12 cellular contexts compared by ENCODE assay signal in genomic region chr6:105326838-105327745, GRCh38.
A peak's percentile ranks its signal among the peaks of the same experiment; 100 is the strongest.
DNase-seq lines count a peak whose midpoint lies in the region; ATAC-seq and TF ChIP-seq lines count a peak whose summit lies in the region.
"Had no signal": no experiment of that assay in that cellular context is flagged by ENCODE, and none has a peak within 500 bp of the region (broad histone marks: within the 10 kb centered on the region; RNA-seq: fewer than 3 reads in every experiment).

No MANE protein-coding gene starts in this region.

- no TSS peak for BruUV-seq in OCI-LY7 (replicated peaks; lab: Mats Ljungman, UMichigan)

- DNase-seq in COLO668 (lab: John Stamatoyannopoulos, UW; ENCODE audit: unreplicated experiment) (peak; percentile 14), NCI-H1092 treated with DMSO at 0.1 percent for 48 hours (lab: John Stamatoyannopoulos, UW) (peak; percentile 83), astrocyte of the hippocampus (ENCODE audit: low read depth, low spot score) (peak; percentile 39), left colon (no peak), caudate nucleus (lab: John Stamatoyannopoulos, UW) (no peak), OCI-LY7 (ENCODE audit: low spot score) (no peak), smooth muscle cell (lab: John Stamatoyannopoulos, UW; ENCODE audit: unreplicated experiment) (no peak)
- DNase-seq in activated naive CD4-positive, alpha-beta T cell treated with anti-CD3 and anti-CD28 coated beads, Interleukin-2, amount 10 ng/mL, durations not matched to agents 7 days and 5 days: no peak
- DNase-seq: GF-D8 had no signal

- H3K4me1 ChIP-seq in OCI-LY7 (ENCODE audit: insufficient read depth, low read length, poor library complexity, severe bottlenecking) (no peaks in the 10 kb centered on the region), smooth muscle cell (ENCODE audit: low read depth) (no peaks in the 10 kb centered on the region)

- H2AFZ ChIP-seq in OCI-LY7 (ENCODE audit: low read length): no peak overlapping the region
- no peak overlapping the region for H2AFZ ChIP-seq in smooth muscle cell (ENCODE audit: low read depth)

- H3K27me3 Mint-ChIP-seq in activated naive CD4-positive, alpha-beta T cell treated with anti-CD3 and anti-CD28 coated beads, Interleukin-2, amount 10 ng/mL, durations not matched to agents 7 days and 5 days: no peaks in the 10 kb centered on the region

- H3K4me1 Mint-ChIP-seq in activated naive CD4-positive, alpha-beta T cell treated with anti-CD3 and anti-CD28 coated beads, Interleukin-2, amount 10 ng/mL, durations not matched to agents 7 days and 5 days: no peaks in the 10 kb centered on the region

- CTCF ChIA-PET in activated naive CD4-positive, alpha-beta T cell treated with anti-CD3 and anti-CD28 coated beads, Interleukin-2, amount 10 ng/mL, durations not matched to agents 7 days and 5 days (lab: Charles Lee): interaction anchor here (0.6 to 1.5 kb wide), 5 partner anchors 9 to 90 kb away, joined by 3 to 4 read pairs (median 3); no protein-coding TSS in a partner anchor
- CTCF ChIA-PET in OCI-LY7 (lab: Charles Lee; ENCODE audit: unreplicated experiment): no interaction called here

- TF ChIP-seq CTCF in OCI-LY7 (conservative IDR thresholded peaks at IDR 0.05; ENCODE audit: low read length) (no peak), smooth muscle cell (IDR thresholded peaks at IDR 0.05; ENCODE audit: borderline replicate concordance, insufficient read depth, poor library complexity, severe bottlenecking) (no peak)

- POLR2A ChIA-PET in OCI-LY7 (lab: Charles Lee): interaction anchor here (0.6 to 0.9 kb wide), 2 partner anchors 11 to 976 kb away, joined by 5 read pairs; no protein-coding TSS in a partner anchor

- no peak overlapping the region for H3K4me2 ChIP-seq in OCI-LY7 (ENCODE audit: low read length)
- no peak overlapping the region for H3K4me2 ChIP-seq in smooth muscle cell

- H3K36me3 Mint-ChIP-seq in activated naive CD4-positive, alpha-beta T cell treated with anti-CD3 and anti-CD28 coated beads, Interleukin-2, amount 10 ng/mL, durations not matched to agents 7 days and 5 days: peaks cover 35% of the 10 kb centered on the region

- no peaks in the 10 kb centered on the region for H3K27me3 ChIP-seq in smooth muscle cell (ENCODE audit: low read depth)
- H3K27me3 ChIP-seq: dorsolateral prefrontal cortex had no signal

- H3K79me2 ChIP-seq in OCI-LY7 (ENCODE audit: insufficient read depth, low read depth, low read length) (no peaks in the 10 kb centered on the region), smooth muscle cell (ENCODE audit: low read depth) (no peaks in the 10 kb centered on the region)

- H4K20me1 ChIP-seq in OCI-LY7 (ENCODE audit: insufficient read depth, low read length): no peaks in the 10 kb centered on the region
- peaks cover 25% of the 10 kb centered on the region for H4K20me1 ChIP-seq in smooth muscle cell (ENCODE audit: low read depth)

- H3K27ac ChIP-seq in caudate nucleus (ENCODE audit: low read depth, low read length): no peak overlapping the region
- H3K27ac ChIP-seq in OCI-LY7 (ENCODE audit: low read depth, low read length, poor library complexity, severe bottlenecking): no peak overlapping the region
- no peak overlapping the region for H3K27ac ChIP-seq in smooth muscle cell (ENCODE audit: low read depth)
- H3K27ac ChIP-seq: KMS-11 had no signal

- no peaks in the 10 kb centered on the region for H3K9me3 Mint-ChIP-seq in activated naive CD4-positive, alpha-beta T cell treated with anti-CD3 and anti-CD28 coated beads, Interleukin-2, amount 10 ng/mL, durations not matched to agents 7 days and 5 days
- H3K9me3 Mint-ChIP-seq: mesothelial cell of epicardium had no signal

- H3K4me3 Mint-ChIP-seq in activated naive CD4-positive, alpha-beta T cell treated with anti-CD3 and anti-CD28 coated beads, Interleukin-2, amount 10 ng/mL, durations not matched to agents 7 days and 5 days: no peak overlapping the region
- H3K4me3 Mint-ChIP-seq: mesothelial cell of epicardium had no signal

- no peak overlapping the region for H3K27ac Mint-ChIP-seq in activated naive CD4-positive, alpha-beta T cell treated with anti-CD3 and anti-CD28 coated beads, Interleukin-2, amount 10 ng/mL, durations not matched to agents 7 days and 5 days
- H3K27ac Mint-ChIP-seq: mesothelial cell of epicardium had no signal

- peaks cover 38% of the 10 kb centered on the region for H3K36me3 ChIP-seq in OCI-LY7 (ENCODE audit: insufficient read depth, low read length)
- H3K36me3 ChIP-seq in smooth muscle cell (ENCODE audit: low read depth): peaks cover 6% of the 10 kb centered on the region

- peak; percentile 67 for ATAC-seq in left colon

- H3K9me3 ChIP-seq in OCI-LY7 (ENCODE audit: low read length) (no peaks in the 10 kb centered on the region), smooth muscle cell (replicated peaks; ENCODE audit: low read depth) (no peaks in the 10 kb centered on the region)

- intact Hi-C loops in left colon (cut with DNase I, micrococcal nuclease) (no loop called here), OCI-LY7 (cut with micrococcal nuclease; ENCODE audit: unreplicated experiment) (no loop called here)

- H3K4me3 ChIP-seq in OCI-LY7 (ENCODE audit: low read depth, low read length, poor library complexity, severe bottlenecking): no peak overlapping the region
- no peak overlapping the region for H3K4me3 ChIP-seq in smooth muscle cell
- H3K4me3 ChIP-seq: dorsolateral prefrontal cortex had no signal

- H3F3A ChIP-seq in smooth muscle cell (ENCODE audit: low read depth): no peaks in the 10 kb centered on the region

- H3K9ac ChIP-seq in smooth muscle cell (ENCODE audit: low read depth): no peak overlapping the region
- H3K9ac ChIP-seq: KMS-11 had no signal

- no peaks in the 10 kb centered on the region for H3K9me2 ChIP-seq in OCI-LY7 (ENCODE audit: insufficient read depth, low read length)

- WGBS in smooth muscle cell (ENCODE audit: low lambda C conversion rate): 84% methylated on average over 9 of the region's 9 CpGs

Comparison
In these comparisons a context has a peak if more than half of its experiments do, and no peak if none do; other contexts are left out.
1. DNase-seq: peak in COLO668 (single experiment), NCI-H1092 treated with DMSO at 0.1 percent for 48 hours (single experiment) and astrocyte of the hippocampus (single experiment); none in left colon (0 of 2), caudate nucleus (0 of 61), activated naive CD4-positive, alpha-beta T cell treated with anti-CD3 and anti-CD28 coated beads, Interleukin-2, amount 10 ng/mL, durations not matched to agents 7 days and 5 days (single experiment), OCI-LY7 (single experiment) and smooth muscle cell (single experiment).